8 cellular contexts compared by ENCODE assay signal in genomic region chr10:62811159-62811875, GRCh38. TPM values are rescaled to one million over a fixed set of nuclear protein-coding genes. Genes with fewer than 3 reads are reported as not detected.
DNase-seq lines count a peak whose midpoint lies in the region; ATAC-seq, FAIRE-seq and TF ChIP-seq lines count a peak whose summit lies in the region.

No MANE protein-coding gene starts in this region.

- no peak overlapping the region for H3K27ac ChIP-seq in CD8-positive, alpha-beta memory T cell (ENCODE audit: low read depth, low read length)
- H3K27ac ChIP-seq in KMS-11 (peak overlapping the region; percentile 26; the same call in 1 of the 2 replicates), astrocyte (ENCODE audit: low read depth, low read length) (no peak overlapping the region)

- POLR2A ChIA-PET in CD8-positive, alpha-beta memory T cell (lab: Charles Lee), result no interaction called here

- peak; percentile 28 for ATAC-seq in GM21526 (IDR thresholded peaks at IDR 0.05; ENCODE audit: low FRiP score, unreplicated experiment)

- peak overlapping the region in 3 of 7 donors; percentile 15 to 62 (median 38) for H3K4me3 Mint-ChIP-seq in CD8-positive, alpha-beta memory T cell
- peak overlapping the region; percentile 16 for H3K4me3 Mint-ChIP-seq in astrocyte (ENCODE audit: unreplicated experiment)

- peak in 1 of 5 donors; percentile 53 for DNase-seq in CD8-positive, alpha-beta memory T cell
- DNase-seq in astrocyte (ENCODE audit: low read depth), result no peak
- DNase-seq in HPDE6-E6E7 (ENCODE audit: extremely low spot score), result no peak
- no peak for DNase-seq in MG63
- DNase-seq in activated gamma-delta T cell treated with Interleukin-2 at 50 U/mL for 16 hours, result no peak
- DNase-seq in NCI-H2171 (lab: John Stamatoyannopoulos, UW), result no peak

- peaks cover 8 to 18% of the 10 kb centered on the region in 2 donors for H3K27me3 Mint-ChIP-seq in CD8-positive, alpha-beta memory T cell
- H3K27me3 Mint-ChIP-seq in astrocyte (ENCODE audit: low read depth, unreplicated experiment), result peaks cover 14% of the 10 kb centered on the region

- no peaks in the 10 kb centered on the region for H3K36me3 ChIP-seq in CD8-positive, alpha-beta memory T cell (ENCODE audit: insufficient read depth, low read length)
- H3K36me3 ChIP-seq in KMS-11 (ENCODE audit: insufficient read depth) (no peaks in the 10 kb centered on the region), astrocyte (ENCODE audit: insufficient read depth, low read length) (peaks cover 2% of the 10 kb centered on the region), MG63 (peaks cover 6% of the 10 kb centered on the region; the same call in 1 of the 2 replicates)

- H3K9me3 ChIP-seq in CD8-positive, alpha-beta memory T cell (ENCODE audit: low read length), result no peaks in the 10 kb centered on the region
- H3K9me3 ChIP-seq in astrocyte (ENCODE audit: insufficient read depth, low read depth, low read length), result no peaks in the 10 kb centered on the region
- H3K9me3 ChIP-seq in MG63, result no peaks in the 10 kb centered on the region

- FAIRE-seq in astrocyte (lab: Jason Lieb, UNC), result no peak

- TF ChIP-seq CTCF in KMS-11 (conservative IDR thresholded peaks at IDR 0.05; ENCODE audit: low read depth, low read length) (no peak), astrocyte (IDR thresholded peaks at IDR 0.05; ENCODE audit: insufficient read depth, low read depth, low read length) (no peak)

- no peaks in the 10 kb centered on the region for H3K27me3 ChIP-seq in CD8-positive, alpha-beta memory T cell (ENCODE audit: insufficient read depth, low read length, poor library complexity, severe bottlenecking)
- H3K27me3 ChIP-seq in KMS-11 (ENCODE audit: insufficient read depth, low read depth) (peaks cover 23% of the 10 kb centered on the region), astrocyte (ENCODE audit: insufficient read depth, low read length) (peaks cover 24% of the 10 kb centered on the region), MG63 (peaks cover 13% of the 10 kb centered on the region)

- H3K4me3 ChIP-seq in CD8-positive, alpha-beta memory T cell (ENCODE audit: low read length), result no peak overlapping the region
- no peak overlapping the region for H3K4me3 ChIP-seq in KMS-11 (IDR thresholded peaks at IDR 0.05; ENCODE audit: insufficient read depth, low read depth, low read length)
- no peak overlapping the region for H3K4me3 ChIP-seq in astrocyte (ENCODE audit: insufficient read depth, low read depth, low read length)
- H3K4me3 ChIP-seq in MG63, result no peak overlapping the region

- no peak overlapping the region for H2AFZ ChIP-seq in KMS-11 (ENCODE audit: low read depth)
- no peak overlapping the region for H2AFZ ChIP-seq in astrocyte (ENCODE audit: low read depth, low read length)

- peaks cover 49% of the 10 kb centered on the region for H3K4me1 ChIP-seq in CD8-positive, alpha-beta memory T cell (ENCODE audit: insufficient read depth, low read length)
- H3K4me1 ChIP-seq in KMS-11 (ENCODE audit: low read depth, poor library complexity, severe bottlenecking), result peaks cover 55% of the 10 kb centered on the region
- H3K4me1 ChIP-seq in astrocyte (ENCODE audit: insufficient read depth, low read length), result peaks cover 23% of the 10 kb centered on the region

- H4K20me1 ChIP-seq in KMS-11 (ENCODE audit: insufficient read depth) (peaks cover 10% of the 10 kb centered on the region; the same call in 1 of the 2 replicates), astrocyte (ENCODE audit: insufficient read depth, low read length) (peaks cover 68% of the 10 kb centered on the region)

- CTCF ChIA-PET in CD8-positive, alpha-beta memory T cell (lab: Charles Lee), result no interaction called here

- H3K4me2 ChIP-seq in KMS-11 (peak overlapping the region; percentile 64), astrocyte (ENCODE audit: low read length) (no peak overlapping the region)

- peaks cover 61 to 82% (median 68%) of the 10 kb centered on the region in 3 donors for H3K4me1 Mint-ChIP-seq in CD8-positive, alpha-beta memory T cell
- H3K4me1 Mint-ChIP-seq in astrocyte (ENCODE audit: low read depth, unreplicated experiment), result peaks cover 47% of the 10 kb centered on the region

- H3K79me2 ChIP-seq in KMS-11 (ENCODE audit: insufficient read depth, low read depth) (peaks cover 19% of the 10 kb centered on the region), astrocyte (ENCODE audit: insufficient read depth, low read length) (peaks cover 25% of the 10 kb centered on the region)

- peaks cover 0 to 22% (median 11%) of the 10 kb centered on the region in 3 donors for H3K36me3 Mint-ChIP-seq in CD8-positive, alpha-beta memory T cell
- peaks cover 12% of the 10 kb centered on the region for H3K36me3 Mint-ChIP-seq in astrocyte (ENCODE audit: low read depth, unreplicated experiment)

- H3K9me3 Mint-ChIP-seq in CD8-positive, alpha-beta memory T cell, result no peaks in the 10 kb centered on the region
- H3K9me3 Mint-ChIP-seq in astrocyte (ENCODE audit: unreplicated experiment), result no peaks in the 10 kb centered on the region

- H3K9ac ChIP-seq in KMS-11 (no peak overlapping the region), astrocyte (ENCODE audit: low read length) (no peak overlapping the region)

- H3K27ac Mint-ChIP-seq in CD8-positive, alpha-beta memory T cell, result peak overlapping the region; percentile 4 to 69 (median 32)
- no peak overlapping the region for H3K27ac Mint-ChIP-seq in astrocyte (ENCODE audit: unreplicated experiment)

RNA-seq across cellular contexts. Expression of gene EGR2, which starts 4.8 kb away (rescaled TPM):
- total RNA-seq in CD8-positive, alpha-beta memory T cell, result 10 to 100 TPM; 87.8 to 89.9 TPM
- not detected for polyA plus RNA-seq in CD8-positive, alpha-beta memory T cell
- 12.1 and 22.9 TPM in 2 replicates for total RNA-seq in astrocyte
- total RNA-seq in MG63 (2014; rRNA removed; shearing (Covaris generic); ENCODE audit: low replicate concordance), result 0.56 TPM in 1 of 2 replicates, not detected in the other

RNA-seq across cellular contexts. Expression of gene ADO, which starts 6.8 kb away (rescaled TPM):
- 10 to 100 TPM; 38.4 to 39.4 TPM for total RNA-seq in CD8-positive, alpha-beta memory T cell
- polyA plus RNA-seq in CD8-positive, alpha-beta memory T cell, result 2.8 TPM
- 29.0 and 31.1 TPM in 2 replicates for total RNA-seq in astrocyte
- total RNA-seq in MG63 (2014; rRNA removed; shearing (Covaris generic); ENCODE audit: low replicate concordance), result 20.2 and 20.8 TPM in 2 replicates
